Comparison of ENCODE assay signal across 8 cellular contexts in the genomic region with DNA sequence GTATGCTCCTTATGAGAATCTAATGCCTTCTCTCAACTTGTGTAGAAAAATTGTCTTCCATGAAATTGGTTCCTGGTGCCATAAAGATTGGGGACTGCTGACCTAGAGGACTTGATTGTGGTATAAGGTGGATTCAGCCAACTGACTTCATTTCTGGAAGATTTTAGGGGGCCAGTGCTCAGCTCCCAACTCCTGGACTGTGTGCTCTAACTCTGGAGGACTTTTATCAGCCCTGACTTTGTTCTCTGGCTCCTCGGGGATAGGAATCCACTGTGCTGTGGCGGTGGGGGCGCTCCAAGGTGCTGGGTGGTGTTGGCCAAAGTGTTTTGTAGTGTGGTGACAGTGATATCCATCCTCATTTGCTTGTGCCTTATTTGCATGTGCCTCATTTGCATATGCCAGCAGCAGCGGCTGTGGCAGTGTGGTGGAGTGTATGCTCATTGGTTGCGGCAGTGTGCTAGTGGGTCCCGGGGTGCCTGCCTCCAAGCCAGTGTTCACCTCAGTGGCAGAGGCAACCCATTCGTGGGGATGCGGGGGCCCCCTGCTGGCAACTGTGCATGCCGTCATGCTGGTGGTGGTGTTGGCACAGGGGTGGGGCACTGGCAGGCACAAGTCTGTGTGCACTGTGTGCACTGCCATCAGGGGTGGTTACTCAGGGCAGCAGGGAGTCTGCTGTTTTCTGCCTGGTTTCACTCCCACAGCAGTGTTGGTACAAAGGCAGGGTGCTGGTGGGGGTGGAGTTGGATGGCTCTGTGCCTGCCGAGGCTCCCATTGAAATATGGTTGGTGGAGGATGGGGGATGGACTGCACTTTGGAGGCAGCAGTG. TPM values are rescaled to one million over a fixed set of nuclear protein-coding genes. Genes with fewer than 3 reads are reported as not detected.
DNase-seq lines count a peak whose midpoint lies in the region; ATAC-seq and TF ChIP-seq lines count a peak whose summit lies in the region.

No MANE protein-coding gene starts in this region.

- peak overlapping the region; percentile 89 for H2BK12ac ChIP-seq in neuronal stem cell (ENCODE audit: low read length)

- no peak for DNase-seq in GM06990 (ENCODE audit: extremely low read depth, insufficient read length)
- peak; percentile 98 for DNase-seq in NCI-H526 (lab: John Stamatoyannopoulos, UW)
- peak; percentile 52 for DNase-seq in ecto neural progenitor cell (ENCODE audit: low spot score)
- DNase-seq in neuronal stem cell (ENCODE audit: low spot score) = no peak
- DNase-seq in hepatic stellate cell (ENCODE audit: low spot score) = no peak
- no peak for DNase-seq in DMS79 (lab: John Stamatoyannopoulos, UW)

- H3K36me3 ChIP-seq in GM06990 (ENCODE audit: control insufficient read depth, insufficient read depth, low read length) (no peaks in the 10 kb centered on the region; the same call in 1 of the 2 replicates), neuronal stem cell (replicated peaks in 1 of 2; ENCODE audit: control insufficient read depth in 2 of 2, insufficient read depth in 2 of 2, low read length in 2 of 2) (no peaks in the 10 kb centered on the region)

- no peak for ATAC-seq in GM19035 (IDR thresholded peaks at IDR 0.05; ENCODE audit: unreplicated experiment)
- no peak for ATAC-seq in GM21360 (IDR thresholded peaks at IDR 0.05; ENCODE audit: unreplicated experiment)

- H2BK15ac ChIP-seq in neuronal stem cell (ENCODE audit: low read length) = peak overlapping the region; percentile 39

- H3K14ac ChIP-seq in neuronal stem cell (ENCODE audit: low read length) = no peak overlapping the region

- peaks cover 0 to 11% of the 10 kb centered on the region in 2 donors for H3K4me1 ChIP-seq in neuronal stem cell (ENCODE audit: control insufficient read depth in 2 of 2, insufficient read depth in 1 of 2, low read depth in 1 of 2, low read length in 2 of 2)

- peaks cover 9% of the 10 kb centered on the region for H3K79me1 ChIP-seq in neuronal stem cell (ENCODE audit: low read depth, low read length)

- TF ChIP-seq CTCF in GM06990 (IDR thresholded peaks at IDR 0.05; ENCODE audit: insufficient read depth, low read length, poor library complexity, severe bottlenecking) = peak; percentile 33

- H2BK120ac ChIP-seq in neuronal stem cell (ENCODE audit: low read depth, low read length) = no peak overlapping the region

- no CpG with 5 or more reads among the region's 10 CpGs for WGBS in neuronal stem cell (ENCODE audit: extremely low coverage in 2 of 2, insufficient read length in 2 of 2, insufficient replicate concordance in 1 of 2), 2 donors

- no peak overlapping the region for H3K27ac ChIP-seq in neuronal stem cell (replicated peaks; ENCODE audit: low read length)

- no peak overlapping the region for H2AFZ ChIP-seq in neuronal stem cell (ENCODE audit: low read length)

- H3K18ac ChIP-seq in neuronal stem cell (ENCODE audit: low read length) = peak overlapping the region; percentile 70

- H2AK5ac ChIP-seq in neuronal stem cell (ENCODE audit: low read depth, low read length) = no peak overlapping the region

- no peaks in the 10 kb centered on the region for H3K27me3 ChIP-seq in GM06990 (replicated peaks; ENCODE audit: control insufficient read depth, insufficient read depth, low read length)
- H3K27me3 ChIP-seq in neuronal stem cell (ENCODE audit: control insufficient read depth in 3 of 3, insufficient read depth in 3 of 3, low read depth in 1 of 3, low read length in 3 of 3) = no peaks in the 10 kb centered on the region

- peaks cover 0 to 20% of the 10 kb centered on the region in 2 donors for H3K9me3 ChIP-seq in neuronal stem cell (replicated peaks in 1 of 2; ENCODE audit: control insufficient read depth in 2 of 2, insufficient read depth in 1 of 2, low read depth in 1 of 2, low read length in 2 of 2)

- no peak overlapping the region for H2BK5ac ChIP-seq in neuronal stem cell (ENCODE audit: low read length)

- H3K4me2 ChIP-seq in neuronal stem cell (ENCODE audit: insufficient read depth, low read length, poor library complexity, severe bottlenecking) = no peak overlapping the region

- no peak overlapping the region for H3K4me3 ChIP-seq in GM06990 (replicated peaks; ENCODE audit: low read depth, low read length)
- no peak overlapping the region for H3K4me3 ChIP-seq in neuronal stem cell (ENCODE audit: low read length in 2 of 2)

- no peak overlapping the region for H4K8ac ChIP-seq in neuronal stem cell (ENCODE audit: low read depth, low read length)

- no peak overlapping the region for H3K9ac ChIP-seq in neuronal stem cell (ENCODE audit: low read depth, low read length, poor library complexity)

- no peak overlapping the region for H3K4ac ChIP-seq in neuronal stem cell (ENCODE audit: low read length)

- no peak overlapping the region for H4K91ac ChIP-seq in neuronal stem cell (ENCODE audit: low read depth, low read length, poor library complexity)

- peak overlapping the region; percentile 75 for H3K23ac ChIP-seq in neuronal stem cell (ENCODE audit: low read depth, low read length, poor library complexity)

RNA-seq across cellular contexts. Expression of gene EHBP1, which starts 19.6 kb away (rescaled TPM):
- polyA plus RNA-seq in neuronal stem cell (2013, experiment 1 of 2) = 34.0 TPM
- 33.8 TPM for polyA plus RNA-seq in neuronal stem cell (2013, experiment 2 of 2)

Comparison
In these comparisons a context has a peak if more than half of its experiments do, and no peak if none do; other contexts are left out.
1. DNase-seq: peak in NCI-H526 (2 of 2) and ecto neural progenitor cell (single experiment); none in GM06990 (single experiment), neuronal stem cell (single experiment), hepatic stellate cell (single experiment) and DMS79 (single experiment).